ENCODE assay signal across 11 cellular contexts in the genomic region with DNA sequence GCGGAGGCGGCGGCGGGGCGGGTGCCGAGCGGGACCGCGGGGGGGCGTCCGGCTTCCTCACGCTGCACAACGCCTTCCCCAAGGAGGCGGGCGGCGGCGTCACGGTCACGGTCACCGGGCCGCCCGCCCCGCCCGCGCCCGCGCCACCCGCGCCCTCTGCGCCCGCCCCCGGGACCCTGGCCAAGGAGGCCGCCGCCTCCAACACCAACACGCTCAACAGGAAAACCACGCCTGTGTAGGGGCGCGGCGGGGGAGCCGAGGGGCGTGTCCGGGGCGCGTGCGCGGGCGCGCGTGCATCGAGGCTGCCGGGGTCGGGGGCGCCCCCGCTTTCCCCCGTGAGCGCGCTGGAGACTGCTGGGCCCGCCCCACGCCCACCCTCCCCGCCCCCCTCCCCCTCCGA. TPM values are rescaled to one million over a fixed set of nuclear protein-coding genes. Genes with fewer than 3 reads are reported as not detected.
DNase-seq lines count a peak whose midpoint lies in the region; ATAC-seq, FAIRE-seq and TF ChIP-seq lines count a peak whose summit lies in the region.
"Had no signal": no experiment of that assay in that cellular context is flagged by ENCODE, and none has a peak within 500 bp of the region (broad histone marks: within the 10 kb centered on the region; RNA-seq: fewer than 3 reads in every experiment).

No MANE protein-coding gene starts in this region.

- H4K8ac ChIP-seq in neuronal stem cell (ENCODE audit: low read depth, low read length): no peak overlapping the region

- H3K4me3 ChIP-seq in esophagus muscularis mucosa: peak overlapping the region; percentile 19 to 52 (median 38)
- no peak overlapping the region for H3K4me3 ChIP-seq in neuronal stem cell (ENCODE audit: low read length in 2 of 2)
- H3K4me3 ChIP-seq in Karpas-422 (ENCODE audit: low read length): no peak overlapping the region
- H3K4me3 ChIP-seq: ovary had no signal

- no peak for FAIRE-seq in D721Med (lab: Jason Lieb, UNC)

- H4K91ac ChIP-seq in neuronal stem cell (ENCODE audit: low read depth, low read length, poor library complexity): no peak overlapping the region

- H3K36me3 ChIP-seq in esophagus muscularis mucosa (no peaks in the 10 kb centered on the region), neuronal stem cell (replicated peaks in 1 of 2; ENCODE audit: control insufficient read depth in 2 of 2, insufficient read depth in 2 of 2, low read length in 2 of 2) (no peaks in the 10 kb centered on the region), Karpas-422 (ENCODE audit: insufficient read depth, low read length) (no peaks in the 10 kb centered on the region)
- H3K36me3 ChIP-seq: ovary had no signal

- H2AFZ ChIP-seq in neuronal stem cell (ENCODE audit: low read length): no peak overlapping the region
- H2AFZ ChIP-seq in Karpas-422 (ENCODE audit: low read length): no peak overlapping the region

- H3K27me3 ChIP-seq in esophagus muscularis mucosa: peaks cover 0 to 90% (median 44%) of the 10 kb centered on the region in 4 donors
- H3K27me3 ChIP-seq in neuronal stem cell (ENCODE audit: control insufficient read depth in 3 of 3, insufficient read depth in 3 of 3, low read depth in 1 of 3, low read length in 3 of 3): peaks cover 0 to 31% (median 6%) of the 10 kb centered on the region in 3 experiments
- H3K27me3 ChIP-seq in Karpas-422 (ENCODE audit: low read length): no peaks in the 10 kb centered on the region
- H3K27me3 ChIP-seq: ovary had no signal

- DNase-seq in D721Med (ENCODE audit: insufficient read length, low spot score) (peak; percentile 59), NCI-H1930 (lab: John Stamatoyannopoulos, UW) (peak; percentile 16 to 57), esophagus muscularis mucosa (ENCODE audit: extremely low spot score) (no peak), neuronal stem cell (ENCODE audit: low spot score) (no peak), sciatic nerve (ENCODE audit: low spot score) (no peak), Karpas-422 (no peak)
- DNase-seq: activated T-cell treated with anti-CD3 and anti-CD28 coated beads for 4 hours, NCI-H1417 treated with DMSO at 0.1 percent for 48 hours, ovary had no signal

- no peak overlapping the region for H2BK15ac ChIP-seq in neuronal stem cell (ENCODE audit: low read length)

- no peak overlapping the region for H2BK120ac ChIP-seq in neuronal stem cell (ENCODE audit: low read depth, low read length)

- H3K9ac ChIP-seq in neuronal stem cell (ENCODE audit: low read depth, low read length, poor library complexity) (no peak overlapping the region), Karpas-422 (ENCODE audit: low read length) (no peak overlapping the region)

- H3K27ac ChIP-seq in esophagus muscularis mucosa (replicated peaks in 1 of 4) (no peak overlapping the region), neuronal stem cell (replicated peaks; ENCODE audit: low read length) (no peak overlapping the region), Karpas-422 (ENCODE audit: low read length) (no peak overlapping the region)
- H3K27ac ChIP-seq: ovary had no signal

- ATAC-seq in HG02610 (IDR thresholded peaks at IDR 0.05; ENCODE audit: unreplicated experiment) (no peak), HG02588 (IDR thresholded peaks at IDR 0.05; ENCODE audit: unreplicated experiment) (no peak), sciatic nerve (no peak)

- intact Hi-C loops in esophagus muscularis mucosa (cut with DNase I): no loop called here
- intact Hi-C loops in sciatic nerve (cut with DNase I): no loop called here

- no peak overlapping the region for H3K4ac ChIP-seq in neuronal stem cell (ENCODE audit: low read length)

- H3K9me2 ChIP-seq in Karpas-422 (replicated peaks; ENCODE audit: insufficient read depth, low read length): no peaks in the 10 kb centered on the region

- no peaks in the 10 kb centered on the region for H3K9me3 ChIP-seq in esophagus muscularis mucosa
- no peaks in the 10 kb centered on the region for H3K9me3 ChIP-seq in neuronal stem cell (replicated peaks in 1 of 2; ENCODE audit: control insufficient read depth in 2 of 2, insufficient read depth in 1 of 2, low read depth in 1 of 2, low read length in 2 of 2)
- H3K9me3 ChIP-seq in Karpas-422 (ENCODE audit: low read length): peaks cover 12% of the 10 kb centered on the region

- H2BK12ac ChIP-seq in neuronal stem cell (ENCODE audit: low read length): no peak overlapping the region

- TF ChIP-seq CTCF in D721Med (IDR thresholded peaks at IDR 0.05; ENCODE audit: insufficient read depth, missing control alignments) (no peak), esophagus muscularis mucosa (IDR thresholded peaks at IDR 0.05) (no peak)

- no peak for TF ChIP-seq POLR2A in esophagus muscularis mucosa (IDR thresholded peaks at IDR 0.05; ENCODE audit: low read depth)

- H2BK5ac ChIP-seq in neuronal stem cell (ENCODE audit: low read length): no peak overlapping the region

- no peak overlapping the region for H2AK5ac ChIP-seq in neuronal stem cell (ENCODE audit: low read depth, low read length)

- no peaks in the 10 kb centered on the region for H4K20me1 ChIP-seq in Karpas-422 (ENCODE audit: insufficient read depth, low read depth, low read length)

- no peaks in the 10 kb centered on the region for H3K79me2 ChIP-seq in Karpas-422 (ENCODE audit: low read length)

- WGBS in esophagus muscularis mucosa: no CpG with 5 or more reads among the region's 61 CpGs
- WGBS in neuronal stem cell (ENCODE audit: extremely low coverage in 2 of 2, insufficient read length in 2 of 2, insufficient replicate concordance in 1 of 2), 2 donors: no CpG with 5 or more reads among the region's 61 CpGs

- H3K4me1 ChIP-seq in esophagus muscularis mucosa (peaks cover 19 to 46% (median 38%) of the 10 kb centered on the region in 4 donors), neuronal stem cell (ENCODE audit: control insufficient read depth in 2 of 2, insufficient read depth in 1 of 2, low read depth in 1 of 2, low read length in 2 of 2) (peaks cover 1 to 8% of the 10 kb centered on the region in 2 donors), Karpas-422 (ENCODE audit: low read length) (no peaks in the 10 kb centered on the region)

- H3K4me2 ChIP-seq in neuronal stem cell (ENCODE audit: insufficient read depth, low read length, poor library complexity, severe bottlenecking) (peak overlapping the region; percentile 94), Karpas-422 (ENCODE audit: low read depth, low read length, poor library complexity, severe bottlenecking) (no peak overlapping the region)

- no peak for TF ChIP-seq EP300 in esophagus muscularis mucosa (IDR thresholded peaks at IDR 0.05)

- no peak overlapping the region for H3K14ac ChIP-seq in neuronal stem cell (ENCODE audit: low read length)

- H3K18ac ChIP-seq in neuronal stem cell (ENCODE audit: low read length): no peak overlapping the region

- H3K79me1 ChIP-seq in neuronal stem cell (ENCODE audit: low read depth, low read length): no peaks in the 10 kb centered on the region

- no peak overlapping the region for H3K23ac ChIP-seq in neuronal stem cell (ENCODE audit: low read depth, low read length, poor library complexity)

RNA-seq across cellular contexts. Expression of a gene that starts 8.8 kb away (rescaled TPM):
- total RNA-seq in esophagus muscularis mucosa (not detected), sciatic nerve (not detected)
- polyA plus RNA-seq in neuronal stem cell (2013, experiment 1 of 2): 4.0 TPM
- 3.9 TPM for polyA plus RNA-seq in neuronal stem cell (2013, experiment 2 of 2)
- not detected in 2 replicates for total RNA-seq in Karpas-422 (2014; rRNA removed; shearing (Covaris generic); ENCODE audit: low replicate concordance)
- polyA plus RNA-seq: ovary had no signal

RNA-seq across cellular contexts. Expression of a gene that starts 19.9 kb away (rescaled TPM):
- total RNA-seq in esophagus muscularis mucosa (under 1 TPM in 1 of 4 donors, not detected in 3; 0.06 TPM), sciatic nerve (0.22 TPM)
- polyA plus RNA-seq in neuronal stem cell (2013, experiment 1 of 2): 0.60 TPM
- polyA plus RNA-seq in neuronal stem cell (2013, experiment 2 of 2): 0.65 TPM
- total RNA-seq in Karpas-422 (2014; rRNA removed; shearing (Covaris generic); ENCODE audit: low replicate concordance): not detected in 2 replicates

Comparison
In these comparisons a context has a peak if more than half of its experiments do, and no peak if none do; other contexts are left out.
1. DNase-seq: peak in D721Med (single experiment) and NCI-H1930 (2 of 2); none in esophagus muscularis mucosa (single experiment), neuronal stem cell (single experiment), sciatic nerve (single experiment) and Karpas-422 (single experiment).
2. H3K4me3 ChIP-seq: peak in esophagus muscularis mucosa (4 of 4); none in neuronal stem cell (0 of 2) and Karpas-422 (single experiment).